Comparison of ENCODE assay signal across 8 cellular contexts in genomic region chr7:99143853-99144672, GRCh38. TPM values are rescaled to one million over a fixed set of nuclear protein-coding genes. Genes with fewer than 3 reads are reported as not detected.
A peak's percentile ranks its signal among the peaks of the same experiment; 100 is the strongest.
DNase-seq lines count a peak whose midpoint lies in the region; ATAC-seq and TF ChIP-seq lines count a peak whose summit lies in the region.

Gene SMURF1, minus strand, starts transcription at chr7:99144108. Its CDS starts 328 bp downstream, at chr7:99143780.

- peaks cover 44% of the 10 kb centered on the region for H3K79me2 ChIP-seq in PC-9 (ENCODE audit: low read depth)

- POLR2A ChIA-PET in CD8-positive, alpha-beta memory T cell (lab: Charles Lee), result no interaction called here
- POLR2A ChIA-PET in PC-9 (lab: Charles Lee; ENCODE audit: unreplicated experiment), result interaction anchor here (0.7 to 0.9 kb wide), 3 partner anchors 19 to 69 kb away, joined by 3 to 11 read pairs (median 3); partner anchors contain the start of gene KPNA7

- H3K9me2 ChIP-seq in PC-9 (ENCODE audit: insufficient read depth), result no peaks in the 10 kb centered on the region

- H3K4me3 Mint-ChIP-seq in CD8-positive, alpha-beta memory T cell, result peak within 1 kb of the TSS; percentile 90 to 96 (median 94)
- H3K4me3 Mint-ChIP-seq in natural killer cell treated with Interleukin-12 subunit alpha and Interleukin-12 subunit beta and Interleukin-15 and Interleukin-18, amount 100 ng/mL, for 72 hours, result peak within 1 kb of the TSS; percentile 91

- peak within 1 kb of the TSS; percentile 97 for H3K4me3 ChIP-seq in CD8-positive, alpha-beta memory T cell (ENCODE audit: low read length)
- H3K4me3 ChIP-seq in PC-9 (peak within 1 kb of the TSS; percentile 75), fibroblast of pulmonary artery (replicated peaks; ENCODE audit: low read depth, low read length) (peak within 1 kb of the TSS; percentile 73)

- H3K27me3 Mint-ChIP-seq in CD8-positive, alpha-beta memory T cell, result peaks cover 0 to 12% of the 10 kb centered on the region in 2 donors
- peaks cover 6 to 7% of the 10 kb centered on the region in 2 donors for H3K27me3 Mint-ChIP-seq in natural killer cell treated with Interleukin-12 subunit alpha and Interleukin-12 subunit beta and Interleukin-15 and Interleukin-18, amount 100 ng/mL, for 72 hours

- no peaks in the 10 kb centered on the region for H3K9me3 ChIP-seq in CD8-positive, alpha-beta memory T cell (ENCODE audit: low read length)
- no peaks in the 10 kb centered on the region for H3K9me3 ChIP-seq in PC-9 (ENCODE audit: insufficient read depth, low read depth)

- CTCF ChIA-PET in CD8-positive, alpha-beta memory T cell (lab: Charles Lee), result interaction anchor here (1.2 kb wide), 1 partner anchor 264 kb away, joined by 3 read pairs; no protein-coding TSS in a partner anchor
- CTCF ChIA-PET in PC-9 (lab: Charles Lee), result interaction anchor here (1.2 kb wide), 1 partner anchor 167 kb away, joined by 3 read pairs; no protein-coding TSS in a partner anchor

- H2AFZ ChIP-seq in PC-9, result peak within 1 kb of the TSS; percentile 81

- peaks cover 37 to 46% (median 46%) of the 10 kb centered on the region in 3 donors for H3K4me1 Mint-ChIP-seq in CD8-positive, alpha-beta memory T cell
- peaks cover 34 to 35% of the 10 kb centered on the region in 2 donors for H3K4me1 Mint-ChIP-seq in natural killer cell treated with Interleukin-12 subunit alpha and Interleukin-12 subunit beta and Interleukin-15 and Interleukin-18, amount 100 ng/mL, for 72 hours (ENCODE audit: low read depth in 2 of 2)

- H3K36me3 ChIP-seq in CD8-positive, alpha-beta memory T cell (ENCODE audit: insufficient read depth, low read length), result no peaks in the 10 kb centered on the region
- peaks cover 12% of the 10 kb centered on the region; the same call in 1 of the 2 replicates for H3K36me3 ChIP-seq in PC-9 (ENCODE audit: low read depth)

- TF ChIP-seq CTCF in PC-9 (conservative IDR thresholded peaks at IDR 0.05), result no peak
- TF ChIP-seq CTCF in fibroblast of pulmonary artery (IDR thresholded peaks at IDR 0.05; ENCODE audit: low read length, missing control alignments), result no peak

- H3K27ac Mint-ChIP-seq in CD8-positive, alpha-beta memory T cell, result peak within 1 kb of the TSS; percentile 88 to 96 (median 94)
- peak within 1 kb of the TSS; percentile 65 to 95 for H3K27ac Mint-ChIP-seq in natural killer cell treated with Interleukin-12 subunit alpha and Interleukin-12 subunit beta and Interleukin-15 and Interleukin-18, amount 100 ng/mL, for 72 hours

- peak within 1 kb of the TSS; percentile 68 for H3K27ac ChIP-seq in CD8-positive, alpha-beta memory T cell (ENCODE audit: low read depth, low read length)
- peak within 1 kb of the TSS; percentile 82 for H3K27ac ChIP-seq in PC-9

- H3K9me3 Mint-ChIP-seq in CD8-positive, alpha-beta memory T cell, result no peaks in the 10 kb centered on the region
- H3K9me3 Mint-ChIP-seq in natural killer cell treated with Interleukin-12 subunit alpha and Interleukin-12 subunit beta and Interleukin-15 and Interleukin-18, amount 100 ng/mL, for 72 hours, result peaks cover 4% of the 10 kb centered on the region

- intact Hi-C loops in PC-9 (cut with micrococcal nuclease; ENCODE audit: unreplicated experiment), result loop anchor here (1.0 to 5.0 kb wide), 7 partner anchors 18 to 183 kb away; partner anchors contain the start of gene ARPC1A

- H3K36me3 Mint-ChIP-seq in CD8-positive, alpha-beta memory T cell, result peaks cover 0 to 5% (median 0%) of the 10 kb centered on the region in 3 donors
- H3K36me3 Mint-ChIP-seq in natural killer cell treated with Interleukin-12 subunit alpha and Interleukin-12 subunit beta and Interleukin-15 and Interleukin-18, amount 100 ng/mL, for 72 hours, result no peaks in the 10 kb centered on the region

- H3K4me2 ChIP-seq in PC-9, result peak within 1 kb of the TSS; percentile 89

- no peaks in the 10 kb centered on the region for H3K27me3 ChIP-seq in CD8-positive, alpha-beta memory T cell (ENCODE audit: insufficient read depth, low read length, poor library complexity, severe bottlenecking)
- no peaks in the 10 kb centered on the region for H3K27me3 ChIP-seq in PC-9 (ENCODE audit: insufficient read depth, low read depth)

- peaks cover 21% of the 10 kb centered on the region for H3F3A ChIP-seq in PC-9 (ENCODE audit: insufficient read depth, low read depth)

- peaks cover 21% of the 10 kb centered on the region for H3K4me1 ChIP-seq in CD8-positive, alpha-beta memory T cell (ENCODE audit: insufficient read depth, low read length)
- peaks cover 33% of the 10 kb centered on the region for H3K4me1 ChIP-seq in PC-9 (replicated peaks; ENCODE audit: insufficient read depth)

- no TSS peak for BruUV-seq in PC-9 (replicated peaks; lab: Mats Ljungman, UMichigan)

- DNase-seq in CD8-positive, alpha-beta memory T cell, result peak; percentile 66 to 80 (median 74)
- DNase-seq in PC-9, result peak in 1 of 2 experiments; percentile 79
- peak; percentile 59 for DNase-seq in activated T-helper 9 cell treated with anti-CD3 and anti-CD28 coated beads, Interleukin-2, amount 50 U/mL, for 16 hours (ENCODE audit: low read depth)
- DNase-seq in fibroblast of pulmonary artery (ENCODE audit: low read depth), result peak; percentile 59
- peak; percentile 87 for DNase-seq in natural killer cell treated with Interleukin-12 subunit alpha and Interleukin-12 subunit beta and Interleukin-15 and Interleukin-18, amount 100 ng/mL, for 72 hours (ENCODE audit: low spot score)
- DNase-seq in stimulated activated naive CD4-positive, alpha-beta T cell treated with Interleukin-2 at 50 U/mL for 16 hours (lab: John Stamatoyannopoulos, UW), result peak; percentile 61

- ATAC-seq in GM19395 (IDR thresholded peaks at IDR 0.05; ENCODE audit: unreplicated experiment) (peak; percentile 71), HG03521 (IDR thresholded peaks at IDR 0.05; ENCODE audit: unreplicated experiment) (peak; percentile 76)
- ATAC-seq in natural killer cell treated with Interleukin-12 subunit alpha and Interleukin-12 subunit beta and Interleukin-15 and Interleukin-18, amount 100 ng/mL, for 72 hours, result peak; percentile 91 to 92

- H4K20me1 ChIP-seq in PC-9 (ENCODE audit: insufficient read depth), result peaks cover 30% of the 10 kb centered on the region

RNA-seq across cellular contexts. Expression of gene SMURF1, which starts in this region (rescaled TPM):
- total RNA-seq in CD8-positive, alpha-beta memory T cell, result 10 to 100 TPM; 14.8 to 14.9 TPM
- polyA plus RNA-seq in CD8-positive, alpha-beta memory T cell, result 2.2 TPM
- 53.2 and 63.9 TPM in 2 replicates for total RNA-seq in PC-9 (2021)
- total RNA-seq in natural killer cell treated with Interleukin-12 subunit alpha and Interleukin-12 subunit beta and Interleukin-15 and Interleukin-18, amount 100 ng/mL, for 72 hours, result 10 to 100 TPM; 19.9 to 27.1 TPM
